ENCODE assay signal across 10 cellular contexts in genomic region chr11:60756307-60757032, GRCh38. TPM values are rescaled to one million over a fixed set of nuclear protein-coding genes. Genes with fewer than 3 reads are reported as not detected.
DNase-seq lines count a peak whose midpoint lies in the region; ATAC-seq and TF ChIP-seq lines count a peak whose summit lies in the region.
"Had no signal": no experiment of that assay in that cellular context is flagged by ENCODE, and none has a peak within 500 bp of the region (broad histone marks: within the 10 kb centered on the region; RNA-seq: fewer than 3 reads in every experiment).

TSS of gene MS4A15 (plus strand) at chr11:60756867. CDS start at chr11:60763734, 6,867 bp downstream.

- H3K4me1 Mint-ChIP-seq in activated B cell treated with CpG ODN at 0.5 μM for 24 hours (peaks cover 18% of the 10 kb centered on the region), T-cell (no peaks in the 10 kb centered on the region)

- TF ChIP-seq RAD21 in IMR-90 (IDR thresholded peaks at IDR 0.05; ENCODE audit: low read length), result no peak

- H3K4ac ChIP-seq in IMR-90 (ENCODE audit: low read depth, low read length), result no peak within 1 kb of the TSS

- ATAC-seq in IMR-90 (ENCODE audit: low read depth), result no peak
- peak; percentile 50 for ATAC-seq in activated B cell treated with CpG ODN at 0.5 μM for 24 hours (ENCODE audit: low read depth)
- peak; percentile 64 for ATAC-seq in lung (ENCODE audit: insufficient read depth, low FRiP score)
- no peak for ATAC-seq in T-cell (replicated peaks in 1 of 4)
- ATAC-seq in GM18858 (IDR thresholded peaks at IDR 0.05; ENCODE audit: unreplicated experiment), result no peak

- no peaks in the 10 kb centered on the region for H3K4me1 ChIP-seq in IMR-90 (ENCODE audit: control insufficient read depth, insufficient read depth, low read length)
- peaks cover 0 to 3% of the 10 kb centered on the region in 2 donors for H3K4me1 ChIP-seq in lung (ENCODE audit: control insufficient read depth in 2 of 2, insufficient read depth in 2 of 2, low read length in 2 of 2)

- H3K36me3 ChIP-seq in IMR-90 (ENCODE audit: control insufficient read depth, insufficient read depth, low read length) (no peaks in the 10 kb centered on the region), lung (ENCODE audit: control insufficient read depth in 2 of 2, insufficient read depth in 2 of 2, low read length in 2 of 2) (no peaks in the 10 kb centered on the region)

- H3K36me3 Mint-ChIP-seq in activated B cell treated with CpG ODN at 0.5 μM for 24 hours (ENCODE audit: low read depth) (no peaks in the 10 kb centered on the region), T-cell (no peaks in the 10 kb centered on the region)

- H3K27me3 ChIP-seq in IMR-90 (ENCODE audit: control insufficient read depth, insufficient read depth, low read length), result peaks cover 2% of the 10 kb centered on the region
- H3K27me3 ChIP-seq in lung (ENCODE audit: control insufficient read depth, insufficient read depth), result no peaks in the 10 kb centered on the region

- H3K27me3 Mint-ChIP-seq in activated B cell treated with CpG ODN at 0.5 μM for 24 hours, result peaks cover 29% of the 10 kb centered on the region
- H3K27me3 Mint-ChIP-seq in T-cell, result peaks cover 45 to 67% of the 10 kb centered on the region in 2 donors

- no peak within 1 kb of the TSS for H3K4me3 ChIP-seq in IMR-90 (ENCODE audit: insufficient read depth, low read depth, low read length)
- peak within 1 kb of the TSS; percentile 3 for H3K4me3 ChIP-seq in lung

- H2AK9ac ChIP-seq in IMR-90 (replicated peaks; ENCODE audit: low read depth, low read length, poor library complexity), result no peak within 1 kb of the TSS

- no peak within 1 kb of the TSS for H2BK5ac ChIP-seq in IMR-90 (ENCODE audit: low read depth, low read length, poor library complexity, severe bottlenecking)

- H3K27ac ChIP-seq in IMR-90 (ENCODE audit: insufficient read depth, low read length), result no peak within 1 kb of the TSS
- H3K27ac ChIP-seq in lung (ENCODE audit: low read depth in 1 of 2, low read length in 1 of 2), result no peak within 1 kb of the TSS

- no peaks in the 10 kb centered on the region for H3K9me3 ChIP-seq in IMR-90 (ENCODE audit: control insufficient read depth, insufficient read depth, low read length)
- peaks cover 0 to 4% of the 10 kb centered on the region in 2 donors for H3K9me3 ChIP-seq in lung (ENCODE audit: control insufficient read depth in 2 of 2, insufficient read depth in 1 of 2, low read length in 1 of 2)

- no peak within 1 kb of the TSS for H2AK5ac ChIP-seq in IMR-90 (ENCODE audit: low read depth, low read length)

- no peak within 1 kb of the TSS for H3K14ac ChIP-seq in IMR-90 (replicated peaks; ENCODE audit: low read depth, low read length)

- H3K27ac Mint-ChIP-seq in activated B cell treated with CpG ODN at 0.5 μM for 24 hours, result no peak within 1 kb of the TSS
- H3K27ac Mint-ChIP-seq in T-cell, result no peak within 1 kb of the TSS

- POLR2A ChIA-PET in IMR-90 (lab: Charles Lee; ENCODE audit: unreplicated experiment), result no interaction called here
- POLR2A ChIA-PET in activated B cell treated with CpG ODN at 0.5 μM for 24 hours (lab: Charles Lee), result no interaction called here
- POLR2A ChIA-PET in T-cell (lab: Charles Lee), result no interaction called here

- no TSS peak for BruUV-seq in IMR-90 (replicated peaks; lab: Mats Ljungman, UMichigan)

- no peak within 1 kb of the TSS for H3K18ac ChIP-seq in IMR-90 (ENCODE audit: low read depth, low read length)

- H2AFZ ChIP-seq in IMR-90 (replicated peaks; ENCODE audit: low read length, poor library complexity), result no peak within 1 kb of the TSS

- no peaks in the 10 kb centered on the region for H3K9me1 ChIP-seq in IMR-90 (ENCODE audit: insufficient read depth, low read length)

- no peak within 1 kb of the TSS for H2BK20ac ChIP-seq in IMR-90 (ENCODE audit: low read depth, low read length)

- dilution Hi-C loops in IMR-90 (cut with HindIII; ENCODE audit: low sequenced_read_pairs, unreplicated experiment), result no loop called here

- in situ Hi-C loops in IMR-90 (cut with MboI; ENCODE audit: low sequenced_read_pairs), result no loop called here

- no peak within 1 kb of the TSS for H4K91ac ChIP-seq in IMR-90 (ENCODE audit: insufficient read depth, low read depth, low read length)

- no peak within 1 kb of the TSS for H2BK15ac ChIP-seq in IMR-90 (ENCODE audit: low read depth, low read length)

- 0 out of 2 replicates have a peak, but pooled peaks have one; percentile 6 for TF ChIP-seq CTCF in IMR-90 (conservative IDR thresholded peaks at IDR 0.05; ENCODE audit: low read depth, low read length)
- TF ChIP-seq CTCF in activated B cell treated with CpG ODN at 0.5 μM for 24 hours (IDR thresholded peaks at IDR 0.05), result no peak
- TF ChIP-seq CTCF in lung (IDR thresholded peaks at IDR 0.05; ENCODE audit: control extremely low read depth, extremely low read depth), result no peak

- no peaks in the 10 kb centered on the region for H3K9me3 Mint-ChIP-seq in activated B cell treated with CpG ODN at 0.5 μM for 24 hours
- no peaks in the 10 kb centered on the region for H3K9me3 Mint-ChIP-seq in T-cell

- no peak within 1 kb of the TSS for H3K23ac ChIP-seq in IMR-90 (ENCODE audit: low read depth, low read length)

- H3K4me3 Mint-ChIP-seq in activated B cell treated with CpG ODN at 0.5 μM for 24 hours (no peak within 1 kb of the TSS), T-cell (no peak within 1 kb of the TSS)

- peak; percentile 40 for DNase-seq in Daoy (ENCODE audit: low read depth)
- no peak for DNase-seq in IMR-90
- DNase-seq in activated B cell treated with CpG ODN at 0.5 μM for 24 hours, result no peak
- no peak for DNase-seq in lung (ENCODE audit: low spot score)
- no peak for DNase-seq in T-cell
- no peak for DNase-seq in GM03348 (ENCODE audit: low spot score)
- no peak for DNase-seq in KG1 (lab: John Stamatoyannopoulos, UW)
- DNase-seq: GOT3 had no signal

- no peak within 1 kb of the TSS for H4K8ac ChIP-seq in IMR-90 (ENCODE audit: low read depth in 2 of 2, low read length in 2 of 2)

- H4K20me1 ChIP-seq in IMR-90 (ENCODE audit: insufficient read depth, low read length), result no peaks in the 10 kb centered on the region

- H4K5ac ChIP-seq in IMR-90 (ENCODE audit: low read depth, low read length), result no peak within 1 kb of the TSS

- H3K4me2 ChIP-seq in IMR-90 (ENCODE audit: low read depth, low read length), result no peak within 1 kb of the TSS

- H3K9ac ChIP-seq in IMR-90 (ENCODE audit: low read depth, low read length), result no peak within 1 kb of the TSS

- no peak for TF ChIP-seq POLR2A in IMR-90 (IDR thresholded peaks at IDR 0.05; ENCODE audit: low read depth, low read length)

- CTCF ChIA-PET in IMR-90 (lab: Yijun Ruan, JAX), result no interaction called here
- CTCF ChIA-PET in activated B cell treated with CpG ODN at 0.5 μM for 24 hours (lab: Charles Lee), result interaction anchor here (1.3 to 1.7 kb wide), 3 partner anchors 20 to 408 kb away, joined by 5 to 12 read pairs (median 6); no protein-coding TSS in a partner anchor
- CTCF ChIA-PET in T-cell (lab: Charles Lee), result no interaction called here

- no peaks in the 10 kb centered on the region for H3K79me1 ChIP-seq in IMR-90 (ENCODE audit: low read depth in 1 of 2, low read length in 2 of 2)

- H2BK120ac ChIP-seq in IMR-90 (ENCODE audit: low read depth, low read length), result no peak within 1 kb of the TSS

- 44% methylated on average over 5 of the region's 14 CpGs; no CpG with 5 or more reads in 1 of the 2 experiments for whole genome bisulfite sequencing in IMR-90 (ENCODE audit: extremely low coverage in 2 of 2, insufficient read length in 1 of 2), 2 experiments
- WGBS in lung, 2 donors, result 51 to 59% methylated on average over 14 of the region's 14 CpGs

- H3K56ac ChIP-seq in IMR-90 (ENCODE audit: extremely low read depth, insufficient read depth, low read length), result no peak within 1 kb of the TSS

- intact Hi-C loops in IMR-90 (cut with micrococcal nuclease) (no loop called here), activated B cell treated with CpG ODN at 0.5 μM for 24 hours (cut with micrococcal nuclease) (loop anchor here (2.0 to 10.0 kb wide), 2 partner anchors 52 to 492 kb away; no protein-coding TSS in a partner anchor)

TF ChIP-seq in IMR-90, 13 proteins besides CTCF, POLR2A, EP300 and RAD21:
- TF ChIP-seq USF2 (IDR thresholded peaks at IDR 0.05; ENCODE audit: low read depth, low read length) (no peak), CHD1 (IDR thresholded peaks at IDR 0.05; ENCODE audit: low read depth, low read length) (no peak), NFE2L2 (IDR thresholded peaks at IDR 0.05; ENCODE audit: low read depth, low read length) (no peak)

RNA-seq across cellular contexts. Expression of gene MS4A15, which starts in this region (rescaled TPM):
- not detected in 2 replicates for total RNA-seq in Daoy (2014; rRNA removed; shearing (Covaris generic))
- total RNA-seq in IMR-90 (2012; rRNA removed) (not detected in 2 replicates), activated B cell treated with CpG ODN at 0.5 μM for 24 hours (not detected in 2 replicates), lung (10 to 100 TPM in 1 of 2 donors, not detected in 1; 26.8 TPM), T-cell (not detected)
- polyA plus RNA-seq in IMR-90 (2012; rRNA removed) (not detected in 2 replicates), lung (10 to 100 TPM in 1 of 2 donors, 1 to 10 TPM in 1; 9.8 to 38.9 TPM)
- not detected in 2 replicates for polyA plus RNA-seq in IMR-90 (2012; cell fraction: cytosol; rRNA removed)
- polyA plus RNA-seq in IMR-90 (2012; cell fraction: nucleus; rRNA removed; ENCODE audit: low replicate concordance), result not detected in 2 replicates
- polyA plus RNA-seq: neural cell had no signal

Comparison
In these comparisons a context has a peak if more than half of its experiments do, and no peak if none do; other contexts are left out.
1. RNA of gene MS4A15 (polyA plus RNA-seq): 9.8 to 38.9 TPM in lung; not detected in IMR-90; every median in the first group is over 10 times any median in the second.
2. Peak in DNase-seq in Daoy; RNA of the gene not detected or under 1 TPM.
3. Peak in ATAC-seq in activated B cell treated with CpG ODN at 0.5 μM for 24 hours; RNA of the gene not detected or under 1 TPM.